ENCODE assay signal across 7 cellular contexts in the genomic region with DNA sequence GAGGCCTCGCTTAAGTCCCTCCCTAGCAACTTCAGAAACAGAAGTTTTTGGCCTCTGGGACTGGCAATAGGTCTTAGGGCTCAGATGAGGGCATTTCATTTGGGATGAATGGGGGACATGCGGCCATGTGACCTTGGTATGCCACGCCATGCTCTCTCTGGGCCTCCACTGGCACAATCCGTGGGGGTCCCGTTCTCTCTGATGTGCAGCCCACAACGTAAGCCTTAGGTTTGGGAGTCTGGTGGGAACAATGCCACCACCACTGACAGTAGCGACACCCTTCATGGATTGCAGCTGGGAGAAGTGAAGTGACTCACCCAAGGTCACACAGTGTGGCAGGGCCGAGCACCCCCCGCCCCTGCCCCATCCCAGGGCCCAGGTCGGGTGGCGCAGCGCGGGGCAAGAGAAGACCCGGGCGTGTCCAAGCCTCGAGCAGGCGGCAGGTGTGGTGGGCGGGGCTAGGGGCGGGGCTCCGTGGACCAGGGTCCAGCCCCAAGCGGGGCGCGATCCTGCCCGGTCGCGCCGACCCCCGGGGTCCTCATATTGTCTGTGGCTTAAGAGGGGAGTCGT. TPM values are rescaled to one million over a fixed set of nuclear protein-coding genes. Genes with fewer than 3 reads are reported as not detected.
DNase-seq lines count a peak whose midpoint lies in the region; ATAC-seq, FAIRE-seq and TF ChIP-seq lines count a peak whose summit lies in the region.

No MANE protein-coding gene starts in this region.

- no peak for TF ChIP-seq POLR2A in endothelial cell of umbilical vein (IDR thresholded peaks at IDR 0.05; ENCODE audit: low read depth, low read length)

- dilution Hi-C loops in endothelial cell of umbilical vein (cut with MboI; ENCODE audit: extremely low pct_ligation_motif_present, low sequenced_read_pairs): no loop called here

- FAIRE-seq in endothelial cell of umbilical vein (lab: Jason Lieb, UNC): no peak

- intact Hi-C loops in endothelial cell of umbilical vein (cut with micrococcal nuclease): loop anchor here (1.0 to 2.0 kb wide), 4 partner anchors 189 to 391 kb away; no protein-coding TSS in a partner anchor

- no peaks in the 10 kb centered on the region for H4K20me1 ChIP-seq in endothelial cell of umbilical vein (replicated peaks; ENCODE audit: control insufficient read depth, extremely low read depth, insufficient read depth, low read length)

- CTCF ChIA-PET in endothelial cell of umbilical vein (lab: Charles Lee): interaction anchor here (0.9 to 5.5 kb wide), 7 partner anchors 210 to 560 kb away, joined by 3 to 52 read pairs (median 5); no protein-coding TSS in a partner anchor
- CTCF ChIA-PET in GM10248 (lab: Yijun Ruan, JAX): interaction anchor here (1.2 to 17.7 kb wide), 6 partner anchors 10 to 601 kb away, joined by 3 to 243 read pairs (median 3); no protein-coding TSS in a partner anchor

- H3K9ac ChIP-seq in endothelial cell of umbilical vein (replicated peaks; ENCODE audit: extremely low read depth, insufficient read depth, low read length): no peak overlapping the region

- peak overlapping the region; percentile 63 to 87 (median 75) for H3K4me3 Mint-ChIP-seq in IgD-negative memory B cell

- peak overlapping the region; percentile 63 for H3K4me3 ChIP-seq in WERI-Rb-1 (ENCODE audit: low read depth, low read length)
- H3K4me3 ChIP-seq in endothelial cell of umbilical vein (replicated peaks in 1 of 3; ENCODE audit: insufficient read depth in 1 of 3, low read depth in 1 of 3, low read length in 3 of 3): peak overlapping the region in 1 of 3 experiments; percentile 60

- no peak for TF ChIP-seq CTCF in WERI-Rb-1 (IDR thresholded peaks at IDR 0.05; ENCODE audit: low read depth, low read length)
- TF ChIP-seq CTCF in endothelial cell of umbilical vein (IDR thresholded peaks at IDR 0.05; ENCODE audit: extremely low read depth in 1 of 2, insufficient read depth in 1 of 2, low read depth in 1 of 2, low read length in 2 of 2): no peak
- no peak for TF ChIP-seq CTCF in omental fat pad (IDR thresholded peaks at IDR 0.05)
- TF ChIP-seq CTCF in GM10248 (IDR thresholded peaks at IDR 0.05; ENCODE audit: control extremely low read depth, extremely low read depth, low read depth, missing control alignments): no peak

- peaks cover 11% of the 10 kb centered on the region for H3K79me2 ChIP-seq in endothelial cell of umbilical vein (ENCODE audit: control insufficient read depth, insufficient read depth, low read length)

- H3K4me1 Mint-ChIP-seq in IgD-negative memory B cell: peaks cover 6 to 15% (median 12%) of the 10 kb centered on the region in 3 donors

- no peaks in the 10 kb centered on the region for H3K9me3 ChIP-seq in WERI-Rb-1 (ENCODE audit: severe bottlenecking)
- no peaks in the 10 kb centered on the region for H3K9me3 ChIP-seq in endothelial cell of umbilical vein (replicated peaks; ENCODE audit: control insufficient read depth, insufficient read depth, low read length)

- peak overlapping the region; percentile 52 for H2AFZ ChIP-seq in endothelial cell of umbilical vein (ENCODE audit: low read depth, low read length)

- no peaks in the 10 kb centered on the region for H3K27me3 ChIP-seq in WERI-Rb-1 (ENCODE audit: insufficient read depth, low read depth, severe bottlenecking)
- peaks cover 0 to 2% of the 10 kb centered on the region in 2 experiments for H3K27me3 ChIP-seq in endothelial cell of umbilical vein (ENCODE audit: control insufficient read depth in 2 of 2, insufficient read depth in 2 of 2, low read length in 2 of 2)

- peaks cover 1% of the 10 kb centered on the region for H3K36me3 Mint-ChIP-seq in IgD-negative memory B cell

- POLR2A ChIA-PET in endothelial cell of umbilical vein (lab: Charles Lee): no interaction called here
- POLR2A ChIA-PET in GM10248 (lab: Yijun Ruan, JAX): no interaction called here

- no TSS peak for BruUV-seq in endothelial cell of umbilical vein (replicated peaks; lab: Mats Ljungman, UMichigan)

- H3K9me3 Mint-ChIP-seq in IgD-negative memory B cell: no peaks in the 10 kb centered on the region

- DNase-seq in WERI-Rb-1: peak; percentile 54
- DNase-seq in endothelial cell of umbilical vein (ENCODE audit: low read depth, low spot score): no peak
- no peak for DNase-seq in omental fat pad (ENCODE audit: low spot score)
- DNase-seq in DMS79 (lab: John Stamatoyannopoulos, UW): no peak
- no peak for DNase-seq in dedifferentiated amniotic fluid mesenchymal stem cell (ENCODE audit: extremely low spot score)
- no peak for DNase-seq in GM10248 (ENCODE audit: extremely low spot score)

- no peaks in the 10 kb centered on the region for H3K36me3 ChIP-seq in WERI-Rb-1
- no peaks in the 10 kb centered on the region for H3K36me3 ChIP-seq in endothelial cell of umbilical vein (ENCODE audit: control insufficient read depth in 2 of 2, extremely low read depth in 1 of 2, insufficient read depth in 2 of 2, low read length in 2 of 2)

- H3K27ac Mint-ChIP-seq in IgD-negative memory B cell: peak overlapping the region in 2 of 3 donors; percentile 46 to 85

- peak; percentile 4 for ATAC-seq in omental fat pad (ENCODE audit: low FRiP score)

- H3K4me1 ChIP-seq in endothelial cell of umbilical vein (ENCODE audit: control insufficient read depth, extremely low read depth, insufficient read depth, low read length): peaks cover 12% of the 10 kb centered on the region

- H3K27ac ChIP-seq in WERI-Rb-1: no peak overlapping the region
- no peak overlapping the region for H3K27ac ChIP-seq in endothelial cell of umbilical vein (ENCODE audit: insufficient read depth, low read depth, low read length)

- no peaks in the 10 kb centered on the region for H3K9me1 ChIP-seq in endothelial cell of umbilical vein (replicated peaks; ENCODE audit: control insufficient read depth, extremely low read depth, insufficient read depth, low read length)

- peak overlapping the region; percentile 35 for H3K4me2 ChIP-seq in endothelial cell of umbilical vein (ENCODE audit: insufficient read depth, low read length)

- peaks cover 6% of the 10 kb centered on the region for H3K27me3 Mint-ChIP-seq in IgD-negative memory B cell

TF ChIP-seq in endothelial cell of umbilical vein, 7 proteins besides CTCF, POLR2A, EP300 and RAD21:
- no peak for TF ChIP-seq JUN (IDR thresholded peaks at IDR 0.05; ENCODE audit: borderline replicate concordance, insufficient read depth, insufficient read length, low read depth)
- TF ChIP-seq POLR2AphosphoS5 (IDR thresholded peaks at IDR 0.05; ENCODE audit: insufficient read depth, low read depth, low read length): no peak
- TF ChIP-seq MYC (IDR thresholded peaks at IDR 0.05; ENCODE audit: low read depth, low read length): no peak
- TF ChIP-seq GATA2 (IDR thresholded peaks at IDR 0.05; ENCODE audit: insufficient read depth, insufficient read length, low read depth, low read length): no peak
- TF ChIP-seq FOS (IDR thresholded peaks at IDR 0.05; ENCODE audit: borderline replicate concordance, insufficient read depth, low read length): no peak
- TF ChIP-seq, protein P1, sequence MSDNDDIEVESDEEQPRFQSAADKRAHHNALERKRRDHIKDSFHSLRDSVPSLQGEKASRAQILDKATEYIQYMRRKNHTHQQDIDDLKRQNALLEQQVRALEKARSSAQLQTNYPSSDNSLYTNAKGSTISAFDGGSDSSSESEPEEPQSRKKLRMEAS (IDR thresholded peaks at IDR 0.05; ENCODE audit: insufficient read depth, insufficient read length): no peak

RNA-seq across cellular contexts. Expression of a gene that starts 0.9 kb away (rescaled TPM):
- polyA plus RNA-seq in IgD-negative memory B cell: 18.7 TPM
- total RNA-seq in endothelial cell of umbilical vein: 8.9 and 11.4 TPM in 2 replicates
- polyA plus RNA-seq in endothelial cell of umbilical vein: 3.7 and 4.6 TPM in 2 replicates
- polyA plus RNA-seq in endothelial cell of umbilical vein (2011; cell fraction: cytosol; rRNA removed): 1.7 and 2.7 TPM in 2 replicates
- polyA plus RNA-seq in endothelial cell of umbilical vein (2011; cell fraction: nucleus; rRNA removed): 1.9 and 2.2 TPM in 2 replicates
- 3.7 and 6.3 TPM in 2 replicates for polyA plus RNA-seq in endothelial cell of umbilical vein (2012)
- polyA minus RNA-seq in endothelial cell of umbilical vein: 1.6 TPM in 2 replicates
- 88.3 TPM for polyA minus RNA-seq in endothelial cell of umbilical vein (2011; cell fraction: cytosol; rRNA and poly(A)+ RNA removed)
- polyA minus RNA-seq in endothelial cell of umbilical vein (2011; cell fraction: nucleus; rRNA and poly(A)+ RNA removed): 1.2 and 6.4 TPM in 2 replicates
- 100 to 1,000 TPM; 158 to 345 (median 227) TPM for total RNA-seq in omental fat pad

RNA-seq across cellular contexts. Expression of a gene that starts 36.2 kb away (rescaled TPM):
- 18.9 TPM for polyA plus RNA-seq in IgD-negative memory B cell
- total RNA-seq in endothelial cell of umbilical vein: 62.7 and 71.9 TPM in 2 replicates
- polyA plus RNA-seq in endothelial cell of umbilical vein: 131 and 182 TPM in 2 replicates
- polyA plus RNA-seq in endothelial cell of umbilical vein (2011; cell fraction: cytosol; rRNA removed): 77.9 and 89.4 TPM in 2 replicates
- 40.6 and 46.8 TPM in 2 replicates for polyA plus RNA-seq in endothelial cell of umbilical vein (2011; cell fraction: nucleus; rRNA removed)
- 72.8 and 86.0 TPM in 2 replicates for polyA plus RNA-seq in endothelial cell of umbilical vein (2012)
- polyA minus RNA-seq in endothelial cell of umbilical vein: 125 and 128 TPM in 2 replicates
- 47.9 TPM for polyA minus RNA-seq in endothelial cell of umbilical vein (2011; cell fraction: cytosol; rRNA and poly(A)+ RNA removed)
- 16.3 and 20.4 TPM in 2 replicates for polyA minus RNA-seq in endothelial cell of umbilical vein (2011; cell fraction: nucleus; rRNA and poly(A)+ RNA removed)
- 10 to 100 TPM; 20.8 to 61.5 (median 29.0) TPM for total RNA-seq in omental fat pad

Comparison
In these comparisons a context has a peak if more than half of its experiments do, and no peak if none do; other contexts are left out.
1. RNA of a gene that starts 0.9 kb away (total RNA-seq): 158 to 345 TPM in omental fat pad; 8.9 to 11.4 TPM in endothelial cell of umbilical vein; every median in the first group is over 10 times any median in the second.